Comparison of ENCODE assay signal across 19 cellular contexts in genomic region chr2:1613078-1613445, GRCh38.
A peak's percentile ranks its signal among the peaks of the same experiment; 100 is the strongest.
DNase-seq lines count a peak whose midpoint lies in the region; ATAC-seq and TF ChIP-seq lines count a peak whose summit lies in the region.
"Had no signal": no experiment of that assay in that cellular context is flagged by ENCODE, and none has a peak within 500 bp of the region (broad histone marks: within the 10 kb centered on the region; RNA-seq: fewer than 3 reads in every experiment).

No MANE protein-coding gene starts in this region.

- no peak overlapping the region for H4K91ac ChIP-seq in mesenchymal stem cell (ENCODE audit: low read length)

- no peak overlapping the region for H3K18ac ChIP-seq in mesenchymal stem cell (ENCODE audit: low read depth in 1 of 2, low read length in 2 of 2)

- H3K27ac ChIP-seq in heart right ventricle, result peak overlapping the region in 2 of 10 donors; percentile 51 to 67
- peak overlapping the region; percentile 84 for H3K27ac ChIP-seq in Panc1 (ENCODE audit: low read length)
- no peak overlapping the region for H3K27ac ChIP-seq in mesenchymal stem cell (ENCODE audit: low read length, poor library complexity, severe bottlenecking)
- H3K27ac ChIP-seq: HL-60, SJSA1 had no signal

- intact Hi-C loops in cardiac septum (cut with DNase I), result no loop called here
- intact Hi-C loops in heart right ventricle (cut with DNase I), result no loop called here
- intact Hi-C loops in Panc1 (cut with micrococcal nuclease; ENCODE audit: unreplicated experiment), result no loop called here

- no peak overlapping the region for H3K23ac ChIP-seq in mesenchymal stem cell (ENCODE audit: low read length in 2 of 2)

- 93 to 97% methylated on average over 9 of the region's 9 CpGs for WGBS in heart right ventricle, 2 donors
- WGBS in mesenchymal stem cell, result 93% methylated on average over 9 of the region's 9 CpGs

- CTCF ChIA-PET in Panc1 (lab: Charles Lee), result no interaction called here

- no peak overlapping the region for H3K4ac ChIP-seq in mesenchymal stem cell (ENCODE audit: low read depth in 1 of 2, low read length in 2 of 2)

- ATAC-seq in heart right ventricle, result no peak
- no peak for ATAC-seq in Panc1
- ATAC-seq: GM12878 had no signal

- H2BK120ac ChIP-seq in mesenchymal stem cell (ENCODE audit: low read depth, low read length), result no peak overlapping the region

- no peak for TF ChIP-seq CTCF in heart right ventricle (IDR thresholded peaks at IDR 0.05)
- TF ChIP-seq CTCF in Panc1 (IDR thresholded peaks at IDR 0.05), result no peak

- H2BK5ac ChIP-seq in mesenchymal stem cell (ENCODE audit: low read depth, low read length, poor library complexity, severe bottlenecking), result no peak overlapping the region

- no peak overlapping the region for H3K14ac ChIP-seq in mesenchymal stem cell (ENCODE audit: low read length in 2 of 2)

- no TSS peak for BruUV-seq in Panc1 (replicated peaks; lab: Mats Ljungman, UMichigan)

- H3K9me3 ChIP-seq in heart right ventricle, result no peaks in the 10 kb centered on the region
- H3K9me3 ChIP-seq in Panc1 (ENCODE audit: control insufficient read depth, insufficient read depth, low read depth, low read length), result no peaks in the 10 kb centered on the region
- no peaks in the 10 kb centered on the region for H3K9me3 ChIP-seq in mesenchymal stem cell (ENCODE audit: control insufficient read depth, low read length)
- H3K9me3 ChIP-seq: SJSA1 had no signal

- POLR2A ChIA-PET in Panc1 (lab: Charles Lee), result no interaction called here

- DNase-seq in cardiac septum (ENCODE audit: low spot score), result peak; percentile 12
- no peak for DNase-seq in heart right ventricle
- DNase-seq in Panc1 (ENCODE audit: low read depth, low spot score), result no peak
- DNase-seq in mesenchymal stem cell, result no peak
- no peak for DNase-seq in NK-92 treated with Interleukin-12 subunit alpha and Interleukin-12 subunit beta, amount 100 ng/mL, for 24 hours (lab: John Stamatoyannopoulos, UW)
- DNase-seq in NCI-H748 (lab: John Stamatoyannopoulos, UW; ENCODE audit: unreplicated experiment), result no peak
- DNase-seq in DMS53 (lab: John Stamatoyannopoulos, UW), result no peak
- DNase-seq: C1 segment of cervical spinal cord; CD4-positive, alpha-beta memory T cell; COR-L47; NCI-H1048; NCI-H1417 treated with DMSO at 0.1 percent for 48 hours; NCI-H1694 treated with DMSO at 0.1 percent for 48 hours; NCI-H2081; NCI-H2227 treated with DMSO at 0.1 percent for 48 hours; NCI-H526 treated with DMSO at 0.1 percent for 48 hours had no signal

- H3K27me3 ChIP-seq in heart right ventricle (no peaks in the 10 kb centered on the region), Panc1 (ENCODE audit: control insufficient read depth, insufficient read depth, low read length) (no peaks in the 10 kb centered on the region), mesenchymal stem cell (ENCODE audit: control insufficient read depth in 1 of 2, insufficient read depth in 1 of 2, low read length in 2 of 2) (peaks cover 0 to 35% of the 10 kb centered on the region in 2 experiments)
- H3K27me3 ChIP-seq: SJSA1 had no signal

- H3K4me1 ChIP-seq in heart right ventricle, result peaks cover 0 to 18% (median 5%) of the 10 kb centered on the region in 9 donors
- peaks cover 13% of the 10 kb centered on the region for H3K4me1 ChIP-seq in Panc1 (ENCODE audit: control insufficient read depth, insufficient read depth, low read length)
- peaks cover 23% of the 10 kb centered on the region for H3K4me1 ChIP-seq in mesenchymal stem cell (ENCODE audit: control insufficient read depth, insufficient read depth, low read depth, low read length)

- H3K79me1 ChIP-seq in mesenchymal stem cell (replicated peaks; ENCODE audit: low read length, poor library complexity, severe bottlenecking), result no peaks in the 10 kb centered on the region

- no peak overlapping the region for H3K4me3 ChIP-seq in heart right ventricle
- no peak overlapping the region for H3K4me3 ChIP-seq in Panc1 (ENCODE audit: low read depth in 2 of 2, low read length in 2 of 2)
- no peak overlapping the region for H3K4me3 ChIP-seq in mesenchymal stem cell (ENCODE audit: insufficient read depth in 1 of 2, low read depth in 1 of 2, low read length in 2 of 2)
- H3K4me3 ChIP-seq: GM12878, SJSA1 had no signal

- no peak overlapping the region for H3K9ac ChIP-seq in mesenchymal stem cell (ENCODE audit: low read length)

- no peak overlapping the region for H2BK15ac ChIP-seq in mesenchymal stem cell (ENCODE audit: low read depth, poor library complexity, severe bottlenecking)

- in situ Hi-C loops in Panc1 (cut with HindIII; ENCODE audit: low pct_unique_long_range_greater_than_20kb, low sequenced_read_pairs), result no loop called here

- H2AFZ ChIP-seq in mesenchymal stem cell (ENCODE audit: low read depth, low read length), result no peak overlapping the region

- H2BK12ac ChIP-seq in mesenchymal stem cell (ENCODE audit: low read length in 2 of 2), result no peak overlapping the region

- H4K8ac ChIP-seq in mesenchymal stem cell (ENCODE audit: low read length), result no peak overlapping the region

- H3K36me3 ChIP-seq in heart right ventricle (no peaks in the 10 kb centered on the region), Panc1 (ENCODE audit: control insufficient read depth, insufficient read depth, low read length) (no peaks in the 10 kb centered on the region), mesenchymal stem cell (ENCODE audit: control insufficient read depth in 1 of 2, insufficient read depth in 2 of 2, low read depth in 1 of 2, low read length in 2 of 2) (peaks cover 0 to 7% of the 10 kb centered on the region in 2 experiments)
- H3K36me3 ChIP-seq: SJSA1 had no signal

- H2AK5ac ChIP-seq in mesenchymal stem cell (ENCODE audit: low read length, severe bottlenecking), result peak overlapping the region; percentile 17

- H3K4me2 ChIP-seq in mesenchymal stem cell (ENCODE audit: low read length, poor library complexity, severe bottlenecking), result no peak overlapping the region
